Comparison of ENCODE assay signal across 13 cellular contexts in genomic region chr4:74223801-74224200, GRCh38.
DNase-seq lines count a peak whose midpoint lies in the region; ATAC-seq and TF ChIP-seq lines count a peak whose summit lies in the region.
"Had no signal": no experiment of that assay in that cellular context is flagged by ENCODE, and none has a peak within 500 bp of the region (broad histone marks: within the 10 kb centered on the region; RNA-seq: fewer than 3 reads in every experiment).

No MANE protein-coding gene starts in this region.

- H3K4me3 ChIP-seq in skeletal muscle cell (ENCODE audit: low read depth, low read length) (no peak overlapping the region), right cardiac atrium (ENCODE audit: low read length) (no peak overlapping the region)
- H3K4me3 ChIP-seq: smooth muscle cell had no signal

- no peak overlapping the region for H3K4me3 Mint-ChIP-seq in WTC11
- H3K4me3 Mint-ChIP-seq: activated CD4-positive, alpha-beta T cell treated with anti-CD3 and anti-CD28 coated beads for 36 hours; activated naive CD8-positive, alpha-beta T cell treated with anti-CD3 and anti-CD28 coated beads, Interleukin-2, amount 10 ng/mL, durations not matched to agents 7 days and 5 days had no signal

- WGBS in right cardiac atrium: 91% methylated on average over 1 of the region's 1 CpG

- H3K27ac ChIP-seq in epithelial cell of prostate (peak overlapping the region; percentile 8), right cardiac atrium (ENCODE audit: low read length) (no peak overlapping the region)

- peaks cover 5% of the 10 kb centered on the region for H3K9me3 Mint-ChIP-seq in WTC11
- H3K9me3 Mint-ChIP-seq: activated naive CD8-positive, alpha-beta T cell treated with anti-CD3 and anti-CD28 coated beads, Interleukin-2, amount 10 ng/mL, durations not matched to agents 7 days and 5 days had no signal

- ATAC-seq in right cardiac atrium: no peak
- no peak for ATAC-seq in WTC11
- no peak for ATAC-seq in GM21526 (IDR thresholded peaks at IDR 0.05; ENCODE audit: low FRiP score, unreplicated experiment)
- ATAC-seq: activated CD4-positive, alpha-beta T cell treated with anti-CD3 and anti-CD28 coated beads for 36 hours; esophagus mucosa had no signal

- H3K36me3 Mint-ChIP-seq in WTC11: no peaks in the 10 kb centered on the region
- H3K36me3 Mint-ChIP-seq: activated naive CD8-positive, alpha-beta T cell treated with anti-CD3 and anti-CD28 coated beads, Interleukin-2, amount 10 ng/mL, durations not matched to agents 7 days and 5 days had no signal

- TF ChIP-seq CTCF in WTC11 (IDR thresholded peaks at IDR 0.05): no peak

- H3K27ac Mint-ChIP-seq in WTC11: no peak overlapping the region
- H3K27ac Mint-ChIP-seq: activated CD4-positive, alpha-beta T cell treated with anti-CD3 and anti-CD28 coated beads for 36 hours; activated naive CD8-positive, alpha-beta T cell treated with anti-CD3 and anti-CD28 coated beads, Interleukin-2, amount 10 ng/mL, durations not matched to agents 7 days and 5 days had no signal

- intact Hi-C loops in right cardiac atrium (cut with DNase I): no loop called here

- DNase-seq in H4 (ENCODE audit: low spot score): peak; percentile 61
- peak; percentile 39 for DNase-seq in OCI-M1 (lab: John Stamatoyannopoulos, UW)
- DNase-seq in epithelial cell of prostate (ENCODE audit: low read depth, low spot score): no peak
- DNase-seq in skeletal muscle cell (ENCODE audit: low read depth): peak; percentile 66
- no peak for DNase-seq in right cardiac atrium
- no peak for DNase-seq in WTC11 (ENCODE audit: low spot score)
- DNase-seq: activated CD4-positive, alpha-beta T cell treated with anti-CD3 and anti-CD28 coated beads for 36 hours; activated naive CD8-positive, alpha-beta T cell treated with anti-CD3 and anti-CD28 coated beads, Interleukin-2, amount 10 ng/mL, durations not matched to agents 7 days and 5 days; H7; occipital lobe had no signal

- H3K4me1 ChIP-seq in right cardiac atrium (ENCODE audit: control insufficient read depth, insufficient read depth, low read length): no peaks in the 10 kb centered on the region

- H3K9me3 ChIP-seq in right cardiac atrium (ENCODE audit: control insufficient read depth, low read length): no peaks in the 10 kb centered on the region

- peaks cover 15% of the 10 kb centered on the region for H3K4me1 Mint-ChIP-seq in WTC11

- no peaks in the 10 kb centered on the region for H3K27me3 ChIP-seq in right cardiac atrium (ENCODE audit: control insufficient read depth, insufficient read depth)

- POLR2A ChIA-PET in WTC11 (lab: Charles Lee): no interaction called here

- no peaks in the 10 kb centered on the region for H3K27me3 Mint-ChIP-seq in WTC11 (ENCODE audit: low read depth)
- H3K27me3 Mint-ChIP-seq: activated CD4-positive, alpha-beta T cell treated with anti-CD3 and anti-CD28 coated beads for 36 hours; activated naive CD8-positive, alpha-beta T cell treated with anti-CD3 and anti-CD28 coated beads, Interleukin-2, amount 10 ng/mL, durations not matched to agents 7 days and 5 days had no signal

- CTCF ChIA-PET in WTC11 (lab: Charles Lee): no interaction called here

TF ChIP-seq in WTC11, 78 proteins besides CTCF, POLR2A, EP300 and RAD21:
- TF ChIP-seq NFE2L1 (CRISPR knock-in tag; IDR thresholded peaks at IDR 0.05) (no peak), ATF6 (CRISPR knock-in tag; IDR thresholded peaks at IDR 0.05) (no peak), USF1 (CRISPR knock-in tag; IDR thresholded peaks at IDR 0.05) (no peak), FOXP1 (CRISPR knock-in tag; IDR thresholded peaks at IDR 0.05; ENCODE audit: borderline replicate concordance) (no peak), PRDM15 (CRISPR knock-in tag; IDR thresholded peaks at IDR 0.05) (no peak), MAX (CRISPR knock-in tag; IDR thresholded peaks at IDR 0.05) (no peak), ZNF425 (CRISPR knock-in tag; conservative IDR thresholded peaks at IDR 0.05) (no peak), GABPB1 (CRISPR knock-in tag; IDR thresholded peaks at IDR 0.05) (no peak), ZNF416 (CRISPR knock-in tag; IDR thresholded peaks at IDR 0.05) (no peak)

Comparison
In these comparisons a context has a peak if more than half of its experiments do, and no peak if none do; other contexts are left out.
1. DNase-seq: peak in H4 (single experiment), OCI-M1 (single experiment) and skeletal muscle cell (single experiment); none in epithelial cell of prostate (single experiment), right cardiac atrium (0 of 3) and WTC11 (single experiment).